Comparison of ENCODE assay signal across 21 cellular contexts in the genomic region with DNA sequence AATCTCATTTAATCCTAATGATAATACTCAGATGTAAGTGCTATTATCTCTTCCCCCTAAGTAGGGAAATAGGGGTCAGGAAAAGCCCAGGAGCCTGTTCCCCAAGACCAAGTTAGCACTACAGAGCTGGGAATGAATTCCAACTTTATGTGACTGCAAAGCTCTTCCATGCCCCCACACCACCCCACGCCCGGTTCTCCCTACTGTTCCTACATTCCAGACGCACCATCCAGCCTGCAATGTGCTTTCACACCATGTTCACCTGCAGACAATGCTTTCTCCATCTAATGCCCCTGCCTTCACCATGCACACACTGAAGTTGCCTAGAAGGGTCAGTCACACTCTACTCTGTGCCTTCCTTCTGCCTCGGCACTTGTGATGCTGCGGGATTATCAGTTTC. TPM values are rescaled to one million over a fixed set of nuclear protein-coding genes. Genes with fewer than 3 reads are reported as not detected.
DNase-seq lines count a peak whose midpoint lies in the region; ATAC-seq and TF ChIP-seq lines count a peak whose summit lies in the region.
"Had no signal": no experiment of that assay in that cellular context is flagged by ENCODE, and none has a peak within 500 bp of the region (broad histone marks: within the 10 kb centered on the region; RNA-seq: fewer than 3 reads in every experiment).

No MANE protein-coding gene starts in this region.

- POLR2A ChIA-PET in WTC11 (lab: Charles Lee), result no interaction called here

- peaks cover 8% of the 10 kb centered on the region for H3K36me3 ChIP-seq in right atrium auricular region
- no peaks in the 10 kb centered on the region for H3K36me3 ChIP-seq in rectal smooth muscle tissue (ENCODE audit: control insufficient read depth, insufficient read depth, low read length)
- H3K36me3 ChIP-seq: BLaER1 treated with 17β-estradiol and CSF1 and Interleukin-3, amounts not matched to agents 10 nM and 100 nM; MG63; Peyer's patch had no signal

- peak overlapping the region; percentile 5; the same call in 1 of the 2 replicates for H3K27ac Mint-ChIP-seq in WTC11
- H3K27ac Mint-ChIP-seq: CD4-positive, alpha-beta memory T cell had no signal

- H3K4me3 Mint-ChIP-seq in WTC11, result no peak overlapping the region
- H3K4me3 Mint-ChIP-seq: CD4-positive, alpha-beta memory T cell had no signal

- H3K4me3 ChIP-seq in right atrium auricular region (no peak overlapping the region), rectal smooth muscle tissue (ENCODE audit: low read length) (no peak overlapping the region)
- H3K4me3 ChIP-seq: BLaER1 treated with 17β-estradiol and CSF1 and Interleukin-3, amounts not matched to agents 10 nM and 100 nM; MG63; Peyer's patch had no signal

- H3K27ac ChIP-seq in right atrium auricular region (peak overlapping the region; percentile 73 to 80), rectal smooth muscle tissue (ENCODE audit: low read depth, low read length) (peak overlapping the region; percentile 68)
- H3K27ac ChIP-seq: 22Rv1; BLaER1 treated with 17β-estradiol and CSF1 and Interleukin-3, amounts not matched to agents 10 nM and 100 nM; Peyer's patch had no signal

- peaks cover 6% of the 10 kb centered on the region; the same call in 1 of the 2 replicates for H3K4me1 Mint-ChIP-seq in WTC11
- H3K4me1 Mint-ChIP-seq: CD4-positive, alpha-beta memory T cell had no signal

- DNase-seq in NCI-H82 (lab: John Stamatoyannopoulos, UW) (peak; percentile 1), NCI-H82 treated with DMSO at 0.1 percent for 48 hours (lab: John Stamatoyannopoulos, UW; ENCODE audit: unreplicated experiment) (no peak), WTC11 (ENCODE audit: low spot score) (no peak), right atrium auricular region (ENCODE audit: low spot score) (no peak), hippocampal formation (lab: John Stamatoyannopoulos, UW) (no peak), GOT3 (lab: John Stamatoyannopoulos, UW) (no peak), dermis blood vessel endothelial cell (no peak)
- DNase-seq: ACHN; Calu3; CD4-positive, alpha-beta memory T cell; MG63; NCI-H1417; NCI-H1694 treated with DMSO at 0.1 percent for 48 hours; NCI-H2081 treated with DMSO at 0.1 percent for 48 hours; NCI-H446 treated with DMSO at 0.1 percent for 48 hours; NCI-H69; NK-92 treated with Interleukin-12 subunit alpha and Interleukin-12 subunit beta, amount 100 ng/mL, for 24 hours; Peyer's patch had no signal

- no peaks in the 10 kb centered on the region for H3K36me3 Mint-ChIP-seq in WTC11
- H3K36me3 Mint-ChIP-seq: CD4-positive, alpha-beta memory T cell had no signal

- peaks cover 12% of the 10 kb centered on the region; the same call in 1 of the 2 replicates for H3K9me3 Mint-ChIP-seq in WTC11

- no peaks in the 10 kb centered on the region for H3K27me3 Mint-ChIP-seq in WTC11 (ENCODE audit: low read depth)

- TF ChIP-seq CTCF in WTC11 (IDR thresholded peaks at IDR 0.05) (no peak), right atrium auricular region (IDR thresholded peaks at IDR 0.05) (no peak)

- no peak overlapping the region for H3K9ac ChIP-seq in rectal smooth muscle tissue (ENCODE audit: low read length)
- H3K9ac ChIP-seq: BLaER1 treated with 17β-estradiol and CSF1 and Interleukin-3, amounts not matched to agents 10 nM and 100 nM had no signal

- H3K4me1 ChIP-seq in right atrium auricular region (peaks cover 0 to 54% of the 10 kb centered on the region in 2 donors), rectal smooth muscle tissue (ENCODE audit: control insufficient read depth, insufficient read depth, low read length) (peaks cover 16% of the 10 kb centered on the region)
- H3K4me1 ChIP-seq: Peyer's patch had no signal

- CTCF ChIA-PET in WTC11 (lab: Charles Lee), result no interaction called here

- ATAC-seq in WTC11, result no peak

- H3K9me3 ChIP-seq in right atrium auricular region, result no peaks in the 10 kb centered on the region
- H3K9me3 ChIP-seq: BLaER1 treated with 17β-estradiol and CSF1 and Interleukin-3, amounts not matched to agents 10 nM and 100 nM; MG63; Peyer's patch had no signal

- H3K27me3 ChIP-seq in right atrium auricular region, result no peaks in the 10 kb centered on the region
- H3K27me3 ChIP-seq in rectal smooth muscle tissue (ENCODE audit: control insufficient read depth, insufficient read depth, low read length), result no peaks in the 10 kb centered on the region
- H3K27me3 ChIP-seq: BLaER1 treated with 17β-estradiol and CSF1 and Interleukin-3, amounts not matched to agents 10 nM and 100 nM; MG63; Peyer's patch had no signal

TF ChIP-seq in WTC11, 78 proteins besides CTCF, POLR2A, EP300 and RAD21:
- TF ChIP-seq NR2C2 (CRISPR knock-in tag; IDR thresholded peaks at IDR 0.05), result no peak
- no peak for TF ChIP-seq MYBL2 (CRISPR knock-in tag; IDR thresholded peaks at IDR 0.05)
- no peak for TF ChIP-seq GTF2I (CRISPR knock-in tag; conservative IDR thresholded peaks at IDR 0.05)
- TF ChIP-seq MXD4 (CRISPR knock-in tag; IDR thresholded peaks at IDR 0.05; ENCODE audit: borderline replicate concordance), result no peak
- TF ChIP-seq NR3C1 (CRISPR knock-in tag; conservative IDR thresholded peaks at IDR 0.05; ENCODE audit: low read depth), result no peak

RNA-seq across cellular contexts. Expression of gene SORBS2, which starts 14.4 kb away (rescaled TPM):
- total RNA-seq in WTC11 (2021), result 29.5 to 44.5 TPM (median 31.4 TPM) in 3 replicates
- total RNA-seq in right atrium auricular region, result 100 to 1,000 TPM; 530 to 741 TPM
- 104 and 200 TPM in 2 replicates for total RNA-seq in dermis blood vessel endothelial cell
- total RNA-seq: CD4-positive, alpha-beta memory T cell had no signal
